Comparison of ENCODE assay signal across 14 cellular contexts in genomic region chr6:34836451-34836850, GRCh38.
"Had no signal": no experiment of that assay in that cellular context is flagged by ENCODE, and none has a peak within 500 bp of the region (broad histone marks: within the 10 kb centered on the region; RNA-seq: fewer than 3 reads in every experiment).

No MANE protein-coding gene starts in this region.

- H3K4me3 Mint-ChIP-seq: activated CD4-positive, alpha-beta T cell treated with anti-CD3 and anti-CD28 coated beads, Interleukin-2, amount 10 ng/mL, durations not matched to agents 24 days and 14 days; immature natural killer cell; nephron; stimulated activated naive CD8-positive, alpha-beta T cell treated with anti-CD3 and anti-CD28 coated beads, Interleukin-15, amount 100 ng/mL, for 72 hours had no signal

- H3K9me3 Mint-ChIP-seq: activated CD4-positive, alpha-beta T cell treated with anti-CD3 and anti-CD28 coated beads, Interleukin-2, amount 10 ng/mL, durations not matched to agents 24 days and 14 days; activated T-helper 2 cell treated with anti-CD3 and anti-CD28 coated beads, Interferon-gamma antibody, Interleukin-2, Interleukin-4, amounts not matched to agents 10 μg/mL and 5 μg/mL and 100 μg/mL, durations not matched to agents 14 hours and 24 hours and 36 hours; immature natural killer cell; nephron; stimulated activated naive CD8-positive, alpha-beta T cell treated with anti-CD3 and anti-CD28 coated beads, Interleukin-15, amount 100 ng/mL, for 72 hours had no signal

- H3K27ac Mint-ChIP-seq: activated CD4-positive, alpha-beta T cell treated with anti-CD3 and anti-CD28 coated beads, Interleukin-2, amount 10 ng/mL, durations not matched to agents 24 days and 14 days; activated T-helper 2 cell treated with anti-CD3 and anti-CD28 coated beads, Interferon-gamma antibody, Interleukin-2, Interleukin-4, amounts not matched to agents 10 μg/mL and 5 μg/mL and 100 μg/mL, durations not matched to agents 14 hours and 24 hours and 36 hours; immature natural killer cell; nephron had no signal

- H3K27ac ChIP-seq: cardiac muscle cell, ovary, sigmoid colon, testis had no signal

- DNase-seq: activated CD4-positive, alpha-beta T cell treated with anti-CD3 and anti-CD28 coated beads, Interleukin-2, amount 10 ng/mL, durations not matched to agents 24 days and 14 days; activated CD4-positive, CD25-positive, alpha-beta regulatory T cell; activated naive CD4-positive, alpha-beta T cell treated with anti-CD3 and anti-CD28 coated beads, Interleukin-2, amount 50 U/mL, for 16 hours; immature natural killer cell; ovary; sigmoid colon; spleen; stimulated activated naive CD8-positive, alpha-beta T cell treated with anti-CD3 and anti-CD28 coated beads, Interleukin-15, amount 100 ng/mL, for 72 hours; testis had no signal

- H3K4me1 ChIP-seq: sigmoid colon, testis had no signal

- ATAC-seq: stimulated activated naive CD8-positive, alpha-beta T cell treated with anti-CD3 and anti-CD28 coated beads, Interleukin-15, amount 100 ng/mL, for 72 hours had no signal

- H3K27me3 Mint-ChIP-seq: activated CD4-positive, alpha-beta T cell treated with anti-CD3 and anti-CD28 coated beads, Interleukin-2, amount 10 ng/mL, durations not matched to agents 24 days and 14 days; stimulated activated naive CD8-positive, alpha-beta T cell treated with anti-CD3 and anti-CD28 coated beads, Interleukin-15, amount 100 ng/mL, for 72 hours had no signal

- H3K27me3 ChIP-seq: adrenal gland, cardiac muscle cell, esophagus muscularis mucosa, ovary, sigmoid colon, spleen, testis had no signal

- H3K36me3 ChIP-seq: ovary had no signal

- H3K9me3 ChIP-seq: adrenal gland, esophagus muscularis mucosa, ovary, sigmoid colon, spleen, testis had no signal

- H3K4me3 ChIP-seq: adrenal gland, cardiac muscle cell, esophagus muscularis mucosa, ovary, sigmoid colon, spleen, testis had no signal

- H3K4me1 Mint-ChIP-seq: immature natural killer cell; nephron; stimulated activated naive CD8-positive, alpha-beta T cell treated with anti-CD3 and anti-CD28 coated beads, Interleukin-15, amount 100 ng/mL, for 72 hours had no signal
